26 cellular contexts compared by ENCODE assay signal in the genomic region with DNA sequence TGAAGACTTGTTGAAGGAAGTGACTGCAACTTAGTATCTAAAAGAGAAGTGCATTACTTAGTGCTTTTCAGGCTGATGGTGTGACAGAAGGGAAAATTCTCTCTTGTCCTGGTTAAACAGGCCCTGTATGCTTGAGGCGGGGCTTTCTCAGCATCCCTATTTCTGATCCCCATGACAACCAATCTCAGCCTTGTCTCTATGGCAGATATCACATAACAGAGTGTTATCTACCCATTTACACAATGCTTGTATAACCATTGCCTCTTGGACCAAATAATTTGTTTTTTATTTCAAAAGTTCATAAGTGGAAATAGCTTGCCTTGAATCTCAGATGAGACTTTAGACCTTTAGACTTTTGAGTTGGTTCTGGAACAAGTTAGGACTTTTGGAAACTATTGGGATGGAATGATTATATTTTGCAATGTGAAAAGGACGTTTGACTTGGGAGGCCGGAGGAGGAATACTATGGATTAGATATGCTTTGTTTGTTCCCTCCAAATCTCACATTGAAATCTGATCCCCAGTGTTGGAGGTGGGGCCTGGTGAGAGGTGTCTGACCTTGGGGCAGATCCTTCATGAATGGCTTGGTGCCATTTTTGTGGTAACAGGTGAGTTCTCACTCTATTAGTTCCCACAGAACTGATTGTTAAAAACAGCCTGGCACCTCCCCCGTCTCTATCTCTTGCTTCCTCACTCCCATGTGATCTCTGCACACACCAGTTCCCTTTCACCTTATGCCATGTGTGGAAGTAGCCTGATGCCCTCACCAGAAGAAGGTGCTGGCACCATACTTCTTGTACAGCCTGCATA. TPM values are rescaled to one million over a fixed set of nuclear protein-coding genes. Genes with fewer than 3 reads are reported as not detected.
"Had no signal": no experiment of that assay in that cellular context is flagged by ENCODE, and none has a peak within 500 bp of the region (broad histone marks: within the 10 kb centered on the region; RNA-seq: fewer than 3 reads in every experiment).

No MANE protein-coding gene starts in this region.

- H3K36me3 ChIP-seq: brain microvascular endothelial cell, cardiac muscle cell had no signal

- H3K27ac ChIP-seq: brain microvascular endothelial cell, cardiac muscle cell, SK-N-MC, VCaP had no signal

- DNase-seq: activated CD4-positive, alpha-beta memory T cell treated with anti-CD3 and anti-CD28 coated beads for 36 hours; activated CD4-positive, alpha-beta T cell treated with anti-CD3 and anti-CD28 coated beads, Interleukin-2, amount 10 ng/mL, durations not matched to agents 7 days and 5 days; activated CD4-positive, CD25-positive, alpha-beta regulatory T cell; activated CD8-positive, alpha-beta memory T cell treated with anti-CD3 and anti-CD28 coated beads for 24 hours; activated effector memory CD4-positive, alpha-beta T cell treated with anti-CD3 and anti-CD28 coated beads, Interleukin-2, amount 50 U/mL, for 16 hours; activated naive CD4-positive, alpha-beta T cell treated with Interleukin-2 at 50 U/mL for 16 hours; activated T-cell treated with anti-CD3 and anti-CD28 coated beads, Interleukin-2, amount 50 U/mL, for 4 hours; amygdala; brain microvascular endothelial cell; Kasumi-1; NCI-H1092; NCI-H1417; NCI-H1930; NCI-H446; NCI-H524; NCI-H774; RPMI8226; T-helper 1 cell had no signal

- H3K27me3 ChIP-seq: brain microvascular endothelial cell, cardiac muscle cell had no signal

- ATAC-seq: activated T-cell treated with anti-CD3 and anti-CD28 coated beads, Interleukin-2, amount 50 U/mL, for 4 hours; Panc1; Right ventricle myocardium inferior had no signal

- H3K4me3 ChIP-seq: cardiac muscle cell, SK-N-MC had no signal

- FAIRE-seq: astrocyte had no signal

RNA-seq across cellular contexts. Expression of a gene that starts 3.1 kb away (rescaled TPM):
- total RNA-seq: activated CD4-positive, alpha-beta memory T cell treated with anti-CD3 and anti-CD28 coated beads for 36 hours; activated CD4-positive, alpha-beta T cell treated with anti-CD3 and anti-CD28 coated beads, Interleukin-2, amount 10 ng/mL, durations not matched to agents 7 days and 5 days; activated T-cell treated with anti-CD3 and anti-CD28 coated beads, Interleukin-2, amount 50 U/mL, for 4 hours; astrocyte; cardiac muscle cell; OCI-LY7; T-helper 2 cell treated with Interferon-gamma antibody and Interleukin-4, amounts not matched to agents 100 ng/mL and 5 ng/mL, for 36 hours had no signal
- polyA plus RNA-seq: cardiac muscle cell had no signal
